17 cellular contexts compared by ENCODE assay signal in the genomic region with DNA sequence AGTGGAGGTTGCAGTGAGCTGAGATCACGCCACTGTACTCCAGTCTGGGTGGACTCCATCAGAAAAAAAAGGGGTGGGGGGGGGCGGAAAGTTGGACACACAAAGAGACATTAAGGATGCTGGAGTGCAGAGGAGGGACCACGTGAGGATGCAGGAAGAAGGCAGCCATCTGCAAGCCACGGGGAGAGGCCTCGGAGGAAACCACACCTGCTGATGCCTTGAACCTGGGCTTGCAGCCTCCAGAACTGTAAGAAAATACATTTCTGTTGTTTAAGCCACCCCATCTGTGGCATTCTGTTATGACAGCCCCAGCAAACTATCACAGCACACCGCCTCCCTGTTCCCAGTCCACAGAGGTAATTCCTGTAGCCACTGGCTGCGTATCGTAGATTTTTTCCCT. TPM values are rescaled to one million over a fixed set of nuclear protein-coding genes. Genes with fewer than 3 reads are reported as not detected.
DNase-seq lines count a peak whose midpoint lies in the region; ATAC-seq and TF ChIP-seq lines count a peak whose summit lies in the region.
"Had no signal": no experiment of that assay in that cellular context is flagged by ENCODE, and none has a peak within 500 bp of the region (broad histone marks: within the 10 kb centered on the region; RNA-seq: fewer than 3 reads in every experiment).

No MANE protein-coding gene starts in this region.

- H3K79me2 ChIP-seq in OCI-LY7 (ENCODE audit: insufficient read depth, low read depth, low read length) = no peaks in the 10 kb centered on the region

- BruUV-seq in OCI-LY7 (replicated peaks; lab: Mats Ljungman, UMichigan) = no TSS peak

- ATAC-seq in activated CD4-positive, alpha-beta T cell treated with anti-CD3 and anti-CD28 coated beads for 36 hours = no peak
- ATAC-seq in HG02973 (IDR thresholded peaks at IDR 0.05; ENCODE audit: unreplicated experiment) = no peak
- ATAC-seq: GM23338 had no signal

- H3K4me1 Mint-ChIP-seq in activated CD4-positive, alpha-beta T cell treated with anti-CD3 and anti-CD28 coated beads for 36 hours = peaks cover 28% of the 10 kb centered on the region
- H3K4me1 Mint-ChIP-seq in activated naive CD4-positive, alpha-beta T cell treated with anti-CD3 and anti-CD28 coated beads, Interleukin-2, amount 10 ng/mL, durations not matched to agents 7 days and 5 days = peaks cover 32% of the 10 kb centered on the region
- H3K4me1 Mint-ChIP-seq in immature natural killer cell = peaks cover 0 to 3% of the 10 kb centered on the region in 2 donors

- CTCF ChIA-PET in activated CD4-positive, alpha-beta T cell treated with anti-CD3 and anti-CD28 coated beads for 36 hours (lab: Charles Lee) = interaction anchor here (1.6 kb wide), 1 partner anchor 9 kb away, joined by 8 read pairs; a partner anchor contains a TSS
- CTCF ChIA-PET in activated naive CD4-positive, alpha-beta T cell treated with anti-CD3 and anti-CD28 coated beads, Interleukin-2, amount 10 ng/mL, durations not matched to agents 7 days and 5 days (lab: Charles Lee) = no interaction called here
- CTCF ChIA-PET in OCI-LY7 (lab: Charles Lee; ENCODE audit: unreplicated experiment) = no interaction called here

- no peaks in the 10 kb centered on the region for H3K27me3 Mint-ChIP-seq in activated CD4-positive, alpha-beta T cell treated with anti-CD3 and anti-CD28 coated beads for 36 hours
- no peaks in the 10 kb centered on the region for H3K27me3 Mint-ChIP-seq in activated naive CD4-positive, alpha-beta T cell treated with anti-CD3 and anti-CD28 coated beads, Interleukin-2, amount 10 ng/mL, durations not matched to agents 7 days and 5 days
- peaks cover 1 to 3% (median 3%) of the 10 kb centered on the region in 3 donors for H3K27me3 Mint-ChIP-seq in immature natural killer cell (ENCODE audit: low read depth in 3 of 3)
- H3K27me3 Mint-ChIP-seq: CD4-positive, alpha-beta T cell had no signal

- peaks cover 4% of the 10 kb centered on the region for H3K9me3 Mint-ChIP-seq in activated CD4-positive, alpha-beta T cell treated with anti-CD3 and anti-CD28 coated beads for 36 hours (ENCODE audit: low read depth)
- H3K9me3 Mint-ChIP-seq in activated naive CD4-positive, alpha-beta T cell treated with anti-CD3 and anti-CD28 coated beads, Interleukin-2, amount 10 ng/mL, durations not matched to agents 7 days and 5 days = peaks cover 6% of the 10 kb centered on the region
- no peaks in the 10 kb centered on the region for H3K9me3 Mint-ChIP-seq in immature natural killer cell
- H3K9me3 Mint-ChIP-seq: CD4-positive, alpha-beta T cell had no signal

- no peak for DNase-seq in activated CD4-positive, alpha-beta T cell treated with anti-CD3 and anti-CD28 coated beads for 36 hours
- DNase-seq in activated CD4-positive, alpha-beta T cell treated with anti-CD3 and anti-CD28 coated beads for 4 hours = no peak
- peak; percentile 51 for DNase-seq in activated naive CD4-positive, alpha-beta T cell treated with anti-CD3 and anti-CD28 coated beads, Interleukin-2, amount 10 ng/mL, durations not matched to agents 7 days and 5 days
- DNase-seq in activated naive CD4-positive, alpha-beta T cell (lab: John Stamatoyannopoulos, UW) = no peak
- DNase-seq in OCI-LY7 (ENCODE audit: low spot score) (peak; percentile 30), immature natural killer cell (no peak)
- DNase-seq: 8988T; AML-193; C1 segment of cervical spinal cord; CD4-positive, alpha-beta T cell; COR-L47; DMS153; DMS79 treated with DMSO at 0.1 percent for 48 hours; GDM1; H7 had no signal

- peaks cover 15% of the 10 kb centered on the region for H3K36me3 Mint-ChIP-seq in activated CD4-positive, alpha-beta T cell treated with anti-CD3 and anti-CD28 coated beads for 36 hours (ENCODE audit: low read depth)
- H3K36me3 Mint-ChIP-seq in activated naive CD4-positive, alpha-beta T cell treated with anti-CD3 and anti-CD28 coated beads, Interleukin-2, amount 10 ng/mL, durations not matched to agents 7 days and 5 days = peaks cover 18% of the 10 kb centered on the region
- H3K36me3 Mint-ChIP-seq in immature natural killer cell = no peaks in the 10 kb centered on the region

- 0 out of 2 replicates have a peak, but pooled peaks cover 6% of the 10 kb centered on the region for H3K36me3 ChIP-seq in OCI-LY7 (ENCODE audit: insufficient read depth, low read length)

- H4K20me1 ChIP-seq in OCI-LY7 (ENCODE audit: insufficient read depth, low read length) = no peaks in the 10 kb centered on the region

- intact Hi-C loops in activated CD4-positive, alpha-beta T cell treated with anti-CD3 and anti-CD28 coated beads for 36 hours (cut with DNase I, micrococcal nuclease) = no loop called here
- intact Hi-C loops in OCI-LY7 (cut with micrococcal nuclease; ENCODE audit: unreplicated experiment) = no loop called here

- TF ChIP-seq CTCF in OCI-LY7 (conservative IDR thresholded peaks at IDR 0.05; ENCODE audit: low read length) = no peak

- no peaks in the 10 kb centered on the region for H3K9me3 ChIP-seq in OCI-LY7 (ENCODE audit: low read length)

- no peak overlapping the region for H3K4me3 Mint-ChIP-seq in activated CD4-positive, alpha-beta T cell treated with anti-CD3 and anti-CD28 coated beads for 36 hours
- H3K4me3 Mint-ChIP-seq in activated naive CD4-positive, alpha-beta T cell treated with anti-CD3 and anti-CD28 coated beads, Interleukin-2, amount 10 ng/mL, durations not matched to agents 7 days and 5 days = no peak overlapping the region
- H3K4me3 Mint-ChIP-seq in immature natural killer cell = no peak overlapping the region
- H3K4me3 Mint-ChIP-seq: CD4-positive, alpha-beta T cell; GM23338 had no signal

- POLR2A ChIA-PET in activated CD4-positive, alpha-beta T cell treated with anti-CD3 and anti-CD28 coated beads for 36 hours (lab: Charles Lee) = no interaction called here
- POLR2A ChIA-PET in OCI-LY7 (lab: Charles Lee) = interaction anchor here (0.6 kb wide), 1 partner anchor 52 kb away, joined by 3 read pairs; no protein-coding TSS in a partner anchor

- H3K9me2 ChIP-seq in OCI-LY7 (ENCODE audit: insufficient read depth, low read length) = no peaks in the 10 kb centered on the region

- H3K4me3 ChIP-seq in OCI-LY7 (ENCODE audit: low read depth, low read length, poor library complexity, severe bottlenecking) = no peak overlapping the region
- H3K4me3 ChIP-seq: GM23338 had no signal

- H3K27ac ChIP-seq in OCI-LY7 (ENCODE audit: low read depth, low read length, poor library complexity, severe bottlenecking) = no peak overlapping the region

- H3K27ac Mint-ChIP-seq in activated CD4-positive, alpha-beta T cell treated with anti-CD3 and anti-CD28 coated beads for 36 hours = peak overlapping the region; percentile 42
- peak overlapping the region; percentile 83 for H3K27ac Mint-ChIP-seq in activated naive CD4-positive, alpha-beta T cell treated with anti-CD3 and anti-CD28 coated beads, Interleukin-2, amount 10 ng/mL, durations not matched to agents 7 days and 5 days
- no peak overlapping the region for H3K27ac Mint-ChIP-seq in immature natural killer cell
- H3K27ac Mint-ChIP-seq: CD4-positive, alpha-beta T cell; GM23338 had no signal

- no peak overlapping the region for H2AFZ ChIP-seq in OCI-LY7 (ENCODE audit: low read length)
- H2AFZ ChIP-seq: GM23338 had no signal

- H3K4me1 ChIP-seq in OCI-LY7 (ENCODE audit: insufficient read depth, low read length, poor library complexity, severe bottlenecking) = peaks cover 27% of the 10 kb centered on the region

- peak overlapping the region; percentile 11; the same call in 1 of the 2 replicates for H3K4me2 ChIP-seq in OCI-LY7 (ENCODE audit: low read length)
- H3K4me2 ChIP-seq: GM23338 had no signal

RNA-seq across cellular contexts. Expression of a gene that starts 9.2 kb away (rescaled TPM):
- total RNA-seq in activated CD4-positive, alpha-beta T cell treated with anti-CD3 and anti-CD28 coated beads for 36 hours = 100 to 1,000 TPM; 398 to 403 TPM
- 271 and 309 TPM in 2 replicates for total RNA-seq in OCI-LY7 (2014; rRNA removed; shearing (Covaris generic))
- total RNA-seq in OCI-LY7 (2022) = 186 and 240 TPM in 2 replicates
- polyA plus RNA-seq in immature natural killer cell = 100 to 1,000 TPM in 1 of 3 donors, 10 to 100 TPM in 2; 51.3 to 113 (median 57.3) TPM

RNA-seq across cellular contexts. Expression of a gene that starts 10.8 kb away (rescaled TPM):
- 10 to 100 TPM; 26.4 to 28.6 TPM for total RNA-seq in activated CD4-positive, alpha-beta T cell treated with anti-CD3 and anti-CD28 coated beads for 36 hours
- total RNA-seq in OCI-LY7 (2014; rRNA removed; shearing (Covaris generic)) = 24.8 and 25.4 TPM in 2 replicates
- total RNA-seq in OCI-LY7 (2022) = 14.4 and 14.7 TPM in 2 replicates
- polyA plus RNA-seq in immature natural killer cell = 1 to 10 TPM; 4.8 to 7.1 (median 6.5) TPM

RNA-seq across cellular contexts. Expression of a gene that starts 29.8 kb away (rescaled TPM):
- 100 to 1,000 TPM; 182 to 184 TPM for total RNA-seq in activated CD4-positive, alpha-beta T cell treated with anti-CD3 and anti-CD28 coated beads for 36 hours
- total RNA-seq in OCI-LY7 (2014; rRNA removed; shearing (Covaris generic)) = 116 and 120 TPM in 2 replicates
- total RNA-seq in OCI-LY7 (2022) = 167 and 201 TPM in 2 replicates
- polyA plus RNA-seq in immature natural killer cell = 100 to 1,000 TPM; 181 to 297 (median 236) TPM

RNA-seq across cellular contexts. Expression of a gene that starts 49.2 kb away (rescaled TPM):
- total RNA-seq in activated CD4-positive, alpha-beta T cell treated with anti-CD3 and anti-CD28 coated beads for 36 hours = 10 to 100 TPM; 23.9 to 27.1 TPM
- 35.7 and 49.0 TPM in 2 replicates for total RNA-seq in OCI-LY7 (2014; rRNA removed; shearing (Covaris generic))
- total RNA-seq in OCI-LY7 (2022) = 40.1 and 40.6 TPM in 2 replicates
- 10 to 100 TPM; 42.2 to 51.0 (median 43.8) TPM for polyA plus RNA-seq in immature natural killer cell

RNA-seq across cellular contexts. Expression of a gene that starts 49.3 kb away (rescaled TPM):
- total RNA-seq in activated CD4-positive, alpha-beta T cell treated with anti-CD3 and anti-CD28 coated beads for 36 hours = 10 to 100 TPM; 61.8 to 74.1 TPM
- total RNA-seq in OCI-LY7 (2014; rRNA removed; shearing (Covaris generic)) = 54.6 and 81.4 TPM in 2 replicates
- total RNA-seq in OCI-LY7 (2022) = 98.4 and 100 TPM in 2 replicates
- 10 to 100 TPM; 64.9 to 95.4 (median 74.9) TPM for polyA plus RNA-seq in immature natural killer cell

Comparison
In these comparisons a context has a peak if more than half of its experiments do, and no peak if none do; other contexts are left out.
1. DNase-seq: peak in activated naive CD4-positive, alpha-beta T cell treated with anti-CD3 and anti-CD28 coated beads, Interleukin-2, amount 10 ng/mL, durations not matched to agents 7 days and 5 days (single experiment) and OCI-LY7 (single experiment); none in activated CD4-positive, alpha-beta T cell treated with anti-CD3 and anti-CD28 coated beads for 36 hours (single experiment), activated CD4-positive, alpha-beta T cell treated with anti-CD3 and anti-CD28 coated beads for 4 hours (0 of 2), activated naive CD4-positive, alpha-beta T cell (0 of 4) and immature natural killer cell (0 of 3).
2. H3K27ac Mint-ChIP-seq: peak in activated CD4-positive, alpha-beta T cell treated with anti-CD3 and anti-CD28 coated beads for 36 hours (single experiment) and activated naive CD4-positive, alpha-beta T cell treated with anti-CD3 and anti-CD28 coated beads, Interleukin-2, amount 10 ng/mL, durations not matched to agents 7 days and 5 days (single experiment); none in immature natural killer cell (0 of 6).